Comparison of ENCODE assay signal across 1 cellular context in the genomic region with DNA sequence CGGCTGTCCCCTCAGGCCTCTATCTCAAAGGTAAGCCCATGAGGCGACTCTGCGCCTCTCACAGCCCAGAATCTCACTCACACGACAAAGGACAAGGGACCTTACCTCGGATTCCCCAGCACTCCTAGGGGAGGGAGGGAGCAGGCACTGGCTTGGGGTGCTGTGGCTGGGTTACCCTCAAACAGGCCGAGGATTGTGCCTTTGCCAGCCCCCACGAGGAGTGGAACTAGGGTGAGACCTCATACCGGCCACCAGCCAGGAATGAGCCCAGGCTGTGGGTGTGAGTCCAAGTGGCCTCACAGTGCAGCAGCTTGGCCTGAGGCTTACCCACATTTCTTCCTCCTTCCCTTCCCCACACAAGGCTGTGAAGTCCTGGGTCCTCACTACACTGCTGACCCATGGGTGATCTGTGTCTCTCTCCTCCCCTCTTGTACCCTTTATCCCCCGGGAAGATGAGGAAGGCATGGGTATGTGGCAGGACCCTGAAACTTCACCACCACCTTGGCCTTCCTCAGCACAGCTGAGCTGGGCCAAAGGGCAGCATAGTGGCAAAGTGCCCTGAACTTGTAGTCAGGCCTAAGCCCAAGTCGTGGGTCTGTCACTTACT.
TF ChIP-seq lines count a peak whose summit lies in the region.

No MANE protein-coding gene starts in this region.

TF ChIP-seq in K562, 482 proteins besides CTCF, POLR2A, EP300 and RAD21:
- TF ChIP-seq ZNF668 (CRISPR knock-in tag; IDR thresholded peaks at IDR 0.05), result no peak
- TF ChIP-seq POLR2G (IDR thresholded peaks at IDR 0.05; ENCODE audit: low read depth, low read length), result peak; percentile 29; the same call in 1 of the 2 replicates
TF ChIP-seq in K562: peak in this region for 1.
